ENCODE assay signal across 8 cellular contexts in genomic region chr5:55438931-55439477, GRCh38.
DNase-seq lines count a peak whose midpoint lies in the region; ATAC-seq and TF ChIP-seq lines count a peak whose summit lies in the region.

No MANE protein-coding gene starts in this region.

- H3K79me1 ChIP-seq in mesendoderm (ENCODE audit: low read length), result no peaks in the 10 kb centered on the region

- H4K8ac ChIP-seq in mesendoderm (ENCODE audit: low read depth, low read length), result no peak overlapping the region

- H3K79me2 ChIP-seq in mesendoderm (ENCODE audit: control insufficient read depth, insufficient read depth, low read length), result no peaks in the 10 kb centered on the region

- no peaks in the 10 kb centered on the region for H3K9me3 ChIP-seq in thoracic aorta

- H3K27me3 ChIP-seq in mesendoderm (ENCODE audit: insufficient read depth, low read length, poor library complexity) (no peaks in the 10 kb centered on the region), thoracic aorta (replicated peaks; ENCODE audit: insufficient read depth) (no peaks in the 10 kb centered on the region)

- H3K4me3 ChIP-seq in coronary artery, result no peak overlapping the region
- no peak overlapping the region for H3K4me3 ChIP-seq in mesendoderm (ENCODE audit: low read length)
- peak overlapping the region; percentile 41 for H3K4me3 ChIP-seq in thoracic aorta

- no peak overlapping the region for H3K4ac ChIP-seq in mesendoderm (ENCODE audit: low read depth, low read length)

- no peak overlapping the region for H2BK15ac ChIP-seq in mesendoderm (replicated peaks; ENCODE audit: low read depth)

- peaks cover 18% of the 10 kb centered on the region for H3K9me3 Mint-ChIP-seq in activated T-cell treated with anti-CD3 and anti-CD28 coated beads, Interleukin-2, amount 50 U/mL, for 4 hours

- WGBS in mesendoderm (ENCODE audit: extremely low coverage, insufficient coverage, low lambda C conversion rate), result no CpG with 5 or more reads among the region's 4 CpGs

- H3K4me2 ChIP-seq in mesendoderm (ENCODE audit: low read length), result no peak overlapping the region

- H3K4me3 Mint-ChIP-seq in activated T-cell treated with anti-CD3 and anti-CD28 coated beads, Interleukin-2, amount 50 U/mL, for 4 hours, result no peak overlapping the region

- no peak overlapping the region for H3K9ac ChIP-seq in mesendoderm (ENCODE audit: low read length)

- peaks cover 2% of the 10 kb centered on the region for H3K4me1 ChIP-seq in mesendoderm (ENCODE audit: control insufficient read depth, low read depth, low read length)
- peaks cover 24 to 44% of the 10 kb centered on the region in 2 donors for H3K4me1 ChIP-seq in thoracic aorta (ENCODE audit: control insufficient read depth in 1 of 2, low read depth in 2 of 2)

- no peak overlapping the region for H2AK5ac ChIP-seq in mesendoderm (ENCODE audit: low read length)

- H3K36me3 Mint-ChIP-seq in activated T-cell treated with anti-CD3 and anti-CD28 coated beads, Interleukin-2, amount 50 U/mL, for 4 hours (ENCODE audit: insufficient read depth), result peaks cover 35% of the 10 kb centered on the region

- H3K18ac ChIP-seq in mesendoderm (ENCODE audit: low read length), result peak overlapping the region; percentile 35

- no peak overlapping the region for H2BK5ac ChIP-seq in mesendoderm (ENCODE audit: low read length)

- peaks cover 46% of the 10 kb centered on the region for H3K4me1 Mint-ChIP-seq in activated T-cell treated with anti-CD3 and anti-CD28 coated beads, Interleukin-2, amount 50 U/mL, for 4 hours (ENCODE audit: low read depth)

- H3K27me3 Mint-ChIP-seq in activated T-cell treated with anti-CD3 and anti-CD28 coated beads, Interleukin-2, amount 50 U/mL, for 4 hours (ENCODE audit: low read depth), result no peaks in the 10 kb centered on the region

- peak; percentile 76 for DNase-seq in LHCN-M2 (ENCODE audit: low read depth)
- DNase-seq in coronary artery (ENCODE audit: low spot score), result no peak
- peak; percentile 60 for DNase-seq in mesendoderm
- DNase-seq in thoracic aorta (ENCODE audit: low spot score), result no peak
- DNase-seq in GM19238 (ENCODE audit: insufficient read length, low spot score), result no peak
- no peak for DNase-seq in NCI-H345 treated with DMSO at 0.1 percent for 48 hours (lab: John Stamatoyannopoulos, UW; ENCODE audit: unreplicated experiment)
- DNase-seq in activated T-cell treated with anti-CD3 and anti-CD28 coated beads, Interleukin-2, amount 50 U/mL, for 4 hours, result no peak

- H4K5ac ChIP-seq in mesendoderm (ENCODE audit: low read length), result no peak overlapping the region

- no peak overlapping the region for H3K56ac ChIP-seq in mesendoderm (ENCODE audit: low read length)

- H3K23ac ChIP-seq in mesendoderm (ENCODE audit: low read length), result no peak overlapping the region

- no peak overlapping the region for H2BK120ac ChIP-seq in mesendoderm (ENCODE audit: low read depth, low read length)

- H3K36me3 ChIP-seq in mesendoderm (ENCODE audit: control insufficient read depth, insufficient read depth, low read length) (no peaks in the 10 kb centered on the region), thoracic aorta (no peaks in the 10 kb centered on the region)

- ATAC-seq in thoracic aorta (ENCODE audit: insufficient number of reproducible peaks, low FRiP score, low read depth), result peak; percentile 77
- ATAC-seq in GM18907 (IDR thresholded peaks at IDR 0.05; ENCODE audit: unreplicated experiment), result no peak
- ATAC-seq in activated T-cell treated with anti-CD3 and anti-CD28 coated beads, Interleukin-2, amount 50 U/mL, for 4 hours, result no peak

- no peak for TF ChIP-seq CTCF in coronary artery (IDR thresholded peaks at IDR 0.05)
- no peak for TF ChIP-seq CTCF in thoracic aorta (IDR thresholded peaks at IDR 0.05)

- peak overlapping the region; percentile 75 to 90 for H3K27ac ChIP-seq in coronary artery
- peak overlapping the region; percentile 19 for H3K27ac ChIP-seq in mesendoderm (ENCODE audit: low read depth, low read length)
- H3K27ac ChIP-seq in thoracic aorta, result peak overlapping the region; percentile 84 to 96

Comparison
In these comparisons a context has a peak if more than half of its experiments do, and no peak if none do; other contexts are left out.
1. DNase-seq: peak in LHCN-M2 (single experiment) and mesendoderm (single experiment); none in coronary artery (single experiment), thoracic aorta (single experiment), GM19238 (single experiment), NCI-H345 treated with DMSO at 0.1 percent for 48 hours (single experiment) and activated T-cell treated with anti-CD3 and anti-CD28 coated beads, Interleukin-2, amount 50 U/mL, for 4 hours (single experiment).
2. H3K27ac ChIP-seq: peak in every context shown above with its lines; median percentile 90 in thoracic aorta; 82 in coronary artery; 19 in mesendoderm.